ENCODE assay signal across 1 cellular context in the genomic region with DNA sequence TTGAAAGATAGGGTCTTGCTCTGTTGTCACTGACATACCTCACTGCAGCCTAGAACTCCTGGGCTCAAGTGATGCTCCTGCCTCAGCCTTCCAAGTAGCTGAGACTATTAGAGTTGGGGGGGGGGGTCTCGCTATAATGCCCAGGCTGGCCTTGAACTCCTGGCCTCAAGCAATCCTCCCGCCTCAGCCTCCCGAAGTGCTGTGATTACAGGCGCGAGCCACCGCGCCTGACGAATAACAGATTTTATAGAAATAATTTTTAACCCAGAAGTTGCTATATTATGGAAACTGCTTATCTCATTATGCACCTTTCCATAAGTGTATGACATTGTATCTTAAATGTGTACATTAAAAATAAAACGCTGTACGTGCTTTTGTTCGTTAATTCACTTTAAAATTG.
TF ChIP-seq lines count a peak whose summit lies in the region.

No MANE protein-coding gene starts in this region.

TF ChIP-seq in GM12878, 131 proteins besides CTCF, POLR2A, EP300 and RAD21:
- TF ChIP-seq, protein P1, sequence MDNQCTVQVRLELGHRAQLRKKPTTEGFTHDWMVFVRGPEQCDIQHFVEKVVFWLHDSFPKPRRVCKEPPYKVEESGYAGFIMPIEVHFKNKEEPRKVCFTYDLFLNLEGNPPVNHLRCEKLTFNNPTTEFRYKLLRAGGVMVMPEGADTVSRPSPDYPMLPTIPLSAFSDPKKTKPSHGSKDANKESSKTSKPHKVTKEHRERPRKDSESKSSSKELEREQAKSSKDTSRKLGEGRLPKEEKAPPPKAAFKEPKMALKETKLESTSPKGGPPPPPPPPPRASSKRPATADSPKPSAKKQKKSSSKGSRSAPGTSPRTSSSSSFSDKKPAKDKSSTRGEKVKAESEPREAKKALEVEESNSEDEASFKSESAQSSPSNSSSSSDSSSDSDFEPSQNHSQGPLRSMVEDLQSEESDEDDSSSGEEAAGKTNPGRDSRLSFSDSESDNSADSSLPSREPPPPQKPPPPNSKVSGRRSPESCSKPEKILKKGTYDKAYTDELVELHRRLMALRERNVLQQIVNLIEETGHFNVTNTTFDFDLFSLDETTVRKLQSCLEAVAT (IDR thresholded peaks at IDR 0.05), result peak; percentile 48; the same call in 1 of the 2 replicates
- TF ChIP-seq ESRRA (IDR thresholded peaks at IDR 0.05; ENCODE audit: low read length) (no peak), STAT3 (IDR thresholded peaks at IDR 0.05; ENCODE audit: low read depth, low read length) (no peak)
- TF ChIP-seq, protein P2, sequence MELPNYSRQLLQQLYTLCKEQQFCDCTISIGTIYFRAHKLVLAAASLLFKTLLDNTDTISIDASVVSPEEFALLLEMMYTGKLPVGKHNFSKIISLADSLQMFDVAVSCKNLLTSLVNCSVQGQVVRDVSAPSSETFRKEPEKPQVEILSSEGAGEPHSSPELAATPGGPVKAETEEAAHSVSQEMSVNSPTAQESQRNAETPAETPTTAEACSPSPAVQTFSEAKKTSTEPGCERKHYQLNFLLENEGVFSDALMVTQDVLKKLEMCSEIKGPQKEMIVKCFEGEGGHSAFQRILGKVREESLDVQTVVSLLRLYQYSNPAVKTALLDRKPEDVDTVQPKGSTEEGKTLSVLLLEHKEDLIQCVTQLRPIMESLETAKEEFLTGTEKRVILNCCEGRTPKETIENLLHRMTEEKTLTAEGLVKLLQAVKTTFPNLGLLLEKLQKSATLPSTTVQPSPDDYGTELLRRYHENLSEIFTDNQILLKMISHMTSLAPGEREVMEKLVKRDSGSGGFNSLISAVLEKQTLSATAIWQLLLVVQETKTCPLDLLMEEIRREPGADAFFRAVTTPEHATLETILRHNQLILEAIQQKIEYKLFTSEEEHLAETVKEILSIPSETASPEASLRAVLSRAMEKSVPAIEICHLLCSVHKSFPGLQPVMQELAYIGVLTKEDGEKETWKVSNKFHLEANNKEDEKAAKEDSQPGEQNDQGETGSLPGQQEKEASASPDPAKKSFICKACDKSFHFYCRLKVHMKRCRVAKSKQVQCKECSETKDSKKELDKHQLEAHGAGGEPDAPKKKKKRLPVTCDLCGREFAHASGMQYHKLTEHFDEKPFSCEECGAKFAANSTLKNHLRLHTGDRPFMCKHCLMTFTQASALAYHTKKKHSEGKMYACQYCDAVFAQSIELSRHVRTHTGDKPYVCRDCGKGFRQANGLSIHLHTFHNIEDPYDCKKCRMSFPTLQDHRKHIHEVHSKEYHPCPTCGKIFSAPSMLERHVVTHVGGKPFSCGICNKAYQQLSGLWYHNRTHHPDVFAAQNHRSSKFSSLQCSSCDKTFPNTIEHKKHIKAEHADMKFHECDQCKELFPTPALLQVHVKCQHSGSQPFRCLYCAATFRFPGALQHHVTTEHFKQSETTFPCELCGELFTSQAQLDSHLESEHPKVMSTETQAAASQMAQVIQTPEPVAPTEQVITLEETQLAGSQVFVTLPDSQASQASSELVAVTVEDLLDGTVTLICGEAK (IDR thresholded peaks at IDR 0.05; ENCODE audit: borderline replicate concordance), result 0 out of 2 replicates have a peak, but pooled peaks have one; percentile 42
- TF ChIP-seq, protein P3, sequence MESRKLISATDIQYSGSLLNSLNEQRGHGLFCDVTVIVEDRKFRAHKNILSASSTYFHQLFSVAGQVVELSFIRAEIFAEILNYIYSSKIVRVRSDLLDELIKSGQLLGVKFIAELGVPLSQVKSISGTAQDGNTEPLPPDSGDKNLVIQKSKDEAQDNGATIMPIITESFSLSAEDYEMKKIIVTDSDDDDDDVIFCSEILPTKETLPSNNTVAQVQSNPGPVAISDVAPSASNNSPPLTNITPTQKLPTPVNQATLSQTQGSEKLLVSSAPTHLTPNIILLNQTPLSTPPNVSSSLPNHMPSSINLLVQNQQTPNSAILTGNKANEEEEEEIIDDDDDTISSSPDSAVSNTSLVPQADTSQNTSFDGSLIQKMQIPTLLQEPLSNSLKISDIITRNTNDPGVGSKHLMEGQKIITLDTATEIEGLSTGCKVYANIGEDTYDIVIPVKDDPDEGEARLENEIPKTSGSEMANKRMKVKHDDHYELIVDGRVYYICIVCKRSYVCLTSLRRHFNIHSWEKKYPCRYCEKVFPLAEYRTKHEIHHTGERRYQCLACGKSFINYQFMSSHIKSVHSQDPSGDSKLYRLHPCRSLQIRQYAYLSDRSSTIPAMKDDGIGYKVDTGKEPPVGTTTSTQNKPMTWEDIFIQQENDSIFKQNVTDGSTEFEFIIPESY (IDR thresholded peaks at IDR 0.05), result peak; percentile 82
